16 cellular contexts compared by ENCODE assay signal in genomic region chr10:61754553-61755540, GRCh38.
DNase-seq lines count a peak whose midpoint lies in the region; ATAC-seq lines count a peak whose summit lies in the region.
"Had no signal": no experiment of that assay in that cellular context is flagged by ENCODE, and none has a peak within 500 bp of the region (broad histone marks: within the 10 kb centered on the region; RNA-seq: fewer than 3 reads in every experiment).

No MANE protein-coding gene starts in this region.

- CTCF ChIA-PET in CD4-positive, alpha-beta memory T cell (lab: Charles Lee; ENCODE audit: partially characterized antibody), result no interaction called here

- peaks cover 37% of the 10 kb centered on the region for H3K4me1 ChIP-seq in endocrine pancreas (ENCODE audit: control insufficient read depth, insufficient read depth, low read length)
- peaks cover 20% of the 10 kb centered on the region for H3K4me1 ChIP-seq in CD4-positive, alpha-beta memory T cell (ENCODE audit: insufficient read depth, low read length)

- no peak overlapping the region for H3K27ac Mint-ChIP-seq in activated T-helper 17 cell treated with anti-CD3 and anti-CD28 coated beads, Interleukin-2, amount 50 U/mL, for 72 hours
- no peak overlapping the region for H3K27ac Mint-ChIP-seq in CD4-positive, alpha-beta memory T cell
- H3K27ac Mint-ChIP-seq: stimulated activated naive B cell treated with anti-CD40 and anti-IgM and Interleukin-4, amounts not matched to agents 10 μg/mL and 1 μg/mL and 100 μg/mL, for 72 hours had no signal

- POLR2A ChIA-PET in CD4-positive, alpha-beta memory T cell (lab: Charles Lee; ENCODE audit: partially characterized antibody), result no interaction called here

- peak overlapping the region; percentile 38 for H3K4me3 ChIP-seq in endocrine pancreas (ENCODE audit: control insufficient read depth, insufficient read depth, low read length)
- H3K4me3 ChIP-seq in CD4-positive, alpha-beta memory T cell (ENCODE audit: low read length in 2 of 2), result no peak overlapping the region
- H3K4me3 ChIP-seq: gastrocnemius medialis, SJSA1 had no signal

- H3K9me3 Mint-ChIP-seq in activated T-helper 17 cell treated with anti-CD3 and anti-CD28 coated beads, Interleukin-2, amount 50 U/mL, for 72 hours, result no peaks in the 10 kb centered on the region
- peaks cover 0 to 1% (median 0%) of the 10 kb centered on the region in 8 donors for H3K9me3 Mint-ChIP-seq in CD4-positive, alpha-beta memory T cell
- H3K9me3 Mint-ChIP-seq: stimulated activated naive B cell treated with anti-CD40 and anti-IgM and Interleukin-4, amounts not matched to agents 10 μg/mL and 1 μg/mL and 100 μg/mL, for 72 hours had no signal

- H3K9ac ChIP-seq in endocrine pancreas (ENCODE audit: control insufficient read depth, insufficient read depth, low read length), result no peak overlapping the region

- H3K27me3 Mint-ChIP-seq in activated T-helper 17 cell treated with anti-CD3 and anti-CD28 coated beads, Interleukin-2, amount 50 U/mL, for 72 hours, result no peaks in the 10 kb centered on the region
- H3K27me3 Mint-ChIP-seq in CD4-positive, alpha-beta memory T cell, result no peaks in the 10 kb centered on the region
- H3K27me3 Mint-ChIP-seq: stimulated activated naive B cell treated with anti-CD40 and anti-IgM and Interleukin-4, amounts not matched to agents 10 μg/mL and 1 μg/mL and 100 μg/mL, for 72 hours had no signal

- peaks cover 16% of the 10 kb centered on the region for H3K4me1 Mint-ChIP-seq in activated T-helper 17 cell treated with anti-CD3 and anti-CD28 coated beads, Interleukin-2, amount 50 U/mL, for 72 hours
- H3K4me1 Mint-ChIP-seq in CD4-positive, alpha-beta memory T cell, result peaks cover 16 to 29% (median 21%) of the 10 kb centered on the region in 4 donors

- no peaks in the 10 kb centered on the region for H3K36me3 Mint-ChIP-seq in activated T-helper 17 cell treated with anti-CD3 and anti-CD28 coated beads, Interleukin-2, amount 50 U/mL, for 72 hours (ENCODE audit: low read depth)
- peaks cover 0 to 5% of the 10 kb centered on the region in 2 donors for H3K36me3 Mint-ChIP-seq in CD4-positive, alpha-beta memory T cell
- H3K36me3 Mint-ChIP-seq: stimulated activated naive B cell treated with anti-CD40 and anti-IgM and Interleukin-4, amounts not matched to agents 10 μg/mL and 1 μg/mL and 100 μg/mL, for 72 hours had no signal

- ATAC-seq in HG02840 (IDR thresholded peaks at IDR 0.05; ENCODE audit: low FRiP score, unreplicated experiment), result no peak
- no peak for ATAC-seq in activated T-helper 17 cell treated with anti-CD3 and anti-CD28 coated beads, Interleukin-2, amount 50 U/mL, for 72 hours (replicated peaks)
- ATAC-seq: gastrocnemius medialis; stimulated activated naive B cell treated with anti-CD40 and anti-IgM and Interleukin-4, amounts not matched to agents 10 μg/mL and 1 μg/mL and 100 μg/mL, for 72 hours had no signal

- no peaks in the 10 kb centered on the region for H3K27me3 ChIP-seq in endocrine pancreas (ENCODE audit: control insufficient read depth, insufficient read depth, low read length)
- H3K27me3 ChIP-seq in CD4-positive, alpha-beta memory T cell (ENCODE audit: insufficient read depth, low read length), result no peaks in the 10 kb centered on the region
- H3K27me3 ChIP-seq: gastrocnemius medialis, SJSA1 had no signal

- H3K9me3 ChIP-seq in endocrine pancreas (ENCODE audit: control insufficient read depth, low read length), result no peaks in the 10 kb centered on the region
- no peaks in the 10 kb centered on the region for H3K9me3 ChIP-seq in CD4-positive, alpha-beta memory T cell (ENCODE audit: control insufficient read depth in 1 of 2, low read length in 2 of 2)
- H3K9me3 ChIP-seq: gastrocnemius medialis, SJSA1 had no signal

- H3K4me3 Mint-ChIP-seq in activated T-helper 17 cell treated with anti-CD3 and anti-CD28 coated beads, Interleukin-2, amount 50 U/mL, for 72 hours, result no peak overlapping the region
- no peak overlapping the region for H3K4me3 Mint-ChIP-seq in CD4-positive, alpha-beta memory T cell
- H3K4me3 Mint-ChIP-seq: stimulated activated naive B cell treated with anti-CD40 and anti-IgM and Interleukin-4, amounts not matched to agents 10 μg/mL and 1 μg/mL and 100 μg/mL, for 72 hours had no signal

- H3K27ac ChIP-seq in CD4-positive, alpha-beta memory T cell (ENCODE audit: low read depth, low read length), result no peak overlapping the region
- H3K27ac ChIP-seq: gastrocnemius medialis had no signal

- no peaks in the 10 kb centered on the region for H3K36me3 ChIP-seq in endocrine pancreas (ENCODE audit: control insufficient read depth, insufficient read depth, low read length)
- no peaks in the 10 kb centered on the region for H3K36me3 ChIP-seq in CD4-positive, alpha-beta memory T cell (ENCODE audit: insufficient read depth, low read length)
- H3K36me3 ChIP-seq: gastrocnemius medialis, SJSA1 had no signal

- DNase-seq in NCI-H1694 treated with DMSO at 0.1 percent for 48 hours (lab: John Stamatoyannopoulos, UW) (peak; percentile 5), NCI-H1694 (lab: John Stamatoyannopoulos, UW) (no peak), NCI-H526 treated with DMSO at 0.1 percent for 48 hours (lab: John Stamatoyannopoulos, UW) (peak; percentile 73), renal cortical epithelial cell (ENCODE audit: low read depth) (peak; percentile 98)
- no peak for DNase-seq in CD4-positive, alpha-beta memory T cell
- DNase-seq: activated CD8-positive, alpha-beta memory T cell treated with anti-CD3 and anti-CD28 coated beads for 24 hours; activated gamma-delta T cell; gastrocnemius medialis; KG1; NCI-H2029 treated with DMSO at 0.1 percent for 48 hours; nucleus accumbens; stimulated activated naive B cell treated with anti-CD40 and anti-IgM and Interleukin-4, amounts not matched to agents 10 μg/mL and 1 μg/mL and 100 μg/mL, for 72 hours had no signal

- intact Hi-C loops in CD4-positive, alpha-beta memory T cell (cut with micrococcal nuclease), result loop anchor here (5.0 kb wide), 1 partner anchor 392 kb away; no protein-coding TSS in a partner anchor

Comparison
In these comparisons a context has a peak if more than half of its experiments do, and no peak if none do; other contexts are left out.
1. DNase-seq: peak in NCI-H1694 treated with DMSO at 0.1 percent for 48 hours (single experiment), NCI-H526 treated with DMSO at 0.1 percent for 48 hours (single experiment) and renal cortical epithelial cell (single experiment); none in NCI-H1694 (single experiment) and CD4-positive, alpha-beta memory T cell (0 of 5).